Comparison of ENCODE assay signal across 19 cellular contexts in genomic region chr22:21571679-21572078, GRCh38. TPM values are rescaled to one million over a fixed set of nuclear protein-coding genes. Genes with fewer than 3 reads are reported as not detected.
A peak's percentile ranks its signal among the peaks of the same experiment; 100 is the strongest.
DNase-seq lines count a peak whose midpoint lies in the region; ATAC-seq, FAIRE-seq and TF ChIP-seq lines count a peak whose summit lies in the region.
"Had no signal": no experiment of that assay in that cellular context is flagged by ENCODE, and none has a peak within 500 bp of the region (broad histone marks: within the 10 kb centered on the region; RNA-seq: fewer than 3 reads in every experiment).

No MANE protein-coding gene starts in this region.

- CTCF ChIA-PET in A673 (lab: Charles Lee) (no interaction called here), OCI-LY7 (lab: Charles Lee; ENCODE audit: unreplicated experiment) (no interaction called here)
- CTCF ChIA-PET in CD4-positive, alpha-beta memory T cell (lab: Charles Lee; ENCODE audit: partially characterized antibody) = interaction anchor here (0.7 kb wide), 1 partner anchor 70 kb away, joined by 3 read pairs; no protein-coding TSS in a partner anchor
- CTCF ChIA-PET in activated CD8-positive, alpha-beta T cell treated with anti-CD3 and anti-CD28 coated beads, Interleukin-2, amount 10 ng/mL, durations not matched to agents 7 days and 5 days (lab: Charles Lee) = interaction anchor here (0.7 to 1.2 kb wide), 4 partner anchors 56 to 75 kb away, joined by 3 to 7 read pairs (median 4); no protein-coding TSS in a partner anchor

- H3K36me3 Mint-ChIP-seq in CD4-positive, alpha-beta memory T cell = peaks cover 11 to 25% of the 10 kb centered on the region in 2 donors
- H3K36me3 Mint-ChIP-seq in activated CD8-positive, alpha-beta T cell treated with anti-CD3 and anti-CD28 coated beads, Interleukin-2, amount 10 ng/mL, durations not matched to agents 7 days and 5 days (ENCODE audit: low read depth) = peaks cover 39% of the 10 kb centered on the region

- BruUV-seq in A673 (replicated peaks; lab: Mats Ljungman, UMichigan) = no TSS peak
- no TSS peak for BruUV-seq in OCI-LY7 (replicated peaks; lab: Mats Ljungman, UMichigan)

- H3K4me1 ChIP-seq in A673 (ENCODE audit: insufficient read depth, low read length, poor library complexity, severe bottlenecking) = peaks cover 19% of the 10 kb centered on the region
- H3K4me1 ChIP-seq in CD4-positive, alpha-beta memory T cell (ENCODE audit: insufficient read depth, low read length) = peaks cover 71% of the 10 kb centered on the region
- peaks cover 42% of the 10 kb centered on the region for H3K4me1 ChIP-seq in keratinocyte (ENCODE audit: control insufficient read depth, extremely low read depth, insufficient read depth, low read length)
- peaks cover 26% of the 10 kb centered on the region for H3K4me1 ChIP-seq in OCI-LY7 (ENCODE audit: insufficient read depth, low read length, poor library complexity, severe bottlenecking)

- no peak overlapping the region for H3K9ac ChIP-seq in keratinocyte (ENCODE audit: control insufficient read depth, extremely low read depth, insufficient read depth, low read length)

- no peaks in the 10 kb centered on the region for H3K9me3 ChIP-seq in A673 (ENCODE audit: low read depth, low read length, poor library complexity, severe bottlenecking)
- no peaks in the 10 kb centered on the region for H3K9me3 ChIP-seq in CD4-positive, alpha-beta memory T cell (ENCODE audit: control insufficient read depth in 1 of 2, low read length in 2 of 2)
- no peaks in the 10 kb centered on the region for H3K9me3 ChIP-seq in keratinocyte (ENCODE audit: control insufficient read depth, low read depth, low read length)
- no peaks in the 10 kb centered on the region for H3K9me3 ChIP-seq in OCI-LY7 (ENCODE audit: low read length)
- H3K9me3 ChIP-seq: HAP-1, heart left ventricle, thoracic aorta had no signal

- H3K27me3 ChIP-seq in A673 (replicated peaks; ENCODE audit: insufficient read depth, low read depth, low read length, poor library complexity) (no peaks in the 10 kb centered on the region), keratinocyte (ENCODE audit: control insufficient read depth, extremely low read depth, insufficient read depth, low read length) (no peaks in the 10 kb centered on the region)
- H3K27me3 ChIP-seq in CD4-positive, alpha-beta memory T cell (ENCODE audit: insufficient read depth, low read length) = no peaks in the 10 kb centered on the region
- H3K27me3 ChIP-seq: heart left ventricle had no signal

- no peak for FAIRE-seq in keratinocyte (lab: Jason Lieb, UNC)
- FAIRE-seq: bronchial epithelial cell had no signal

- H4K20me1 ChIP-seq in keratinocyte (ENCODE audit: control insufficient read depth, extremely low read depth, insufficient read depth, low read length) (peaks cover 60% of the 10 kb centered on the region), OCI-LY7 (ENCODE audit: insufficient read depth, low read length) (peaks cover 47% of the 10 kb centered on the region)

- H3K9me2 ChIP-seq in OCI-LY7 (ENCODE audit: insufficient read depth, low read length) = no peaks in the 10 kb centered on the region

- no peaks in the 10 kb centered on the region for H3K27me3 Mint-ChIP-seq in CD4-positive, alpha-beta memory T cell
- H3K27me3 Mint-ChIP-seq in activated CD8-positive, alpha-beta T cell treated with anti-CD3 and anti-CD28 coated beads, Interleukin-2, amount 10 ng/mL, durations not matched to agents 7 days and 5 days (ENCODE audit: low read depth) = no peaks in the 10 kb centered on the region
- H3K27me3 Mint-ChIP-seq: B cell had no signal

- peak overlapping the region; percentile 6 for H3K4me2 ChIP-seq in keratinocyte (ENCODE audit: control insufficient read depth, extremely low read depth, insufficient read depth, low read depth, low read length)
- no peak overlapping the region for H3K4me2 ChIP-seq in OCI-LY7 (ENCODE audit: low read length)

- no peaks in the 10 kb centered on the region for H3K9me3 Mint-ChIP-seq in CD4-positive, alpha-beta memory T cell
- no peaks in the 10 kb centered on the region for H3K9me3 Mint-ChIP-seq in activated CD8-positive, alpha-beta T cell treated with anti-CD3 and anti-CD28 coated beads, Interleukin-2, amount 10 ng/mL, durations not matched to agents 7 days and 5 days (ENCODE audit: insufficient read depth)

- H3K4me3 Mint-ChIP-seq in CD4-positive, alpha-beta memory T cell = peak overlapping the region; percentile 2 to 94 (median 58)
- H3K4me3 Mint-ChIP-seq in activated CD8-positive, alpha-beta T cell treated with anti-CD3 and anti-CD28 coated beads, Interleukin-2, amount 10 ng/mL, durations not matched to agents 7 days and 5 days = peak overlapping the region; percentile 96
- H3K4me3 Mint-ChIP-seq: B cell had no signal

- H3K4me3 ChIP-seq in A673 (ENCODE audit: low read depth, low read length, poor library complexity, severe bottlenecking) = no peak overlapping the region
- H3K4me3 ChIP-seq in CD4-positive, alpha-beta memory T cell (ENCODE audit: low read length in 2 of 2) = no peak overlapping the region
- H3K4me3 ChIP-seq in keratinocyte (ENCODE audit: control insufficient read depth in 2 of 3, extremely low read depth in 1 of 3, insufficient read depth in 2 of 3, low read depth in 1 of 3, low read length in 3 of 3) = no peak overlapping the region
- H3K4me3 ChIP-seq in OCI-LY7 (ENCODE audit: low read depth, low read length, poor library complexity, severe bottlenecking) = no peak overlapping the region
- H3K4me3 ChIP-seq: HAP-1, heart left ventricle, thoracic aorta had no signal

- dilution Hi-C loops in keratinocyte (cut with MboI; ENCODE audit: extremely low pct_ligation_motif_present, low sequenced_read_pairs) = no loop called here

- H3K9me1 ChIP-seq in keratinocyte (ENCODE audit: control insufficient read depth, extremely low read depth, insufficient read depth, low read length) = peaks cover 18% of the 10 kb centered on the region

- intact Hi-C loops in A673 (cut with micrococcal nuclease; ENCODE audit: unreplicated experiment) = no loop called here
- intact Hi-C loops in CD4-positive, alpha-beta memory T cell (cut with micrococcal nuclease) = no loop called here
- intact Hi-C loops in OCI-LY7 (cut with micrococcal nuclease; ENCODE audit: unreplicated experiment) = no loop called here

- H3K79me2 ChIP-seq in keratinocyte (ENCODE audit: control insufficient read depth, insufficient read depth, low read length) (peaks cover 90% of the 10 kb centered on the region), OCI-LY7 (ENCODE audit: insufficient read depth, low read depth, low read length) (peaks cover 90% of the 10 kb centered on the region)

- no peak overlapping the region for H2AFZ ChIP-seq in keratinocyte (ENCODE audit: control insufficient read depth, low read length)
- H2AFZ ChIP-seq in OCI-LY7 (ENCODE audit: low read length) = no peak overlapping the region

- H3K27ac ChIP-seq in A673 (ENCODE audit: low read depth, low read length, poor library complexity, severe bottlenecking) = peak overlapping the region; percentile 18
- H3K27ac ChIP-seq in CD4-positive, alpha-beta memory T cell (ENCODE audit: low read depth, low read length) = peak overlapping the region; percentile 22
- H3K27ac ChIP-seq in keratinocyte (ENCODE audit: control insufficient read depth, insufficient read depth, low read length) = no peak overlapping the region
- no peak overlapping the region for H3K27ac ChIP-seq in OCI-LY7 (ENCODE audit: low read depth, low read length, poor library complexity, severe bottlenecking)
- H3K27ac ChIP-seq: thoracic aorta had no signal

- no peak for TF ChIP-seq CTCF in A673 (conservative IDR thresholded peaks at IDR 0.05; ENCODE audit: low read depth, low read length)
- TF ChIP-seq CTCF in keratinocyte (optimal IDR thresholded peaks at IDR 0.05 in 1 of 3, IDR thresholded peaks at IDR 0.05 in 1 of 3, conservative IDR thresholded peaks at IDR 0.05 in 1 of 3; ENCODE audit: extremely low read depth in 1 of 3, insufficient read depth in 2 of 3, low read length in 3 of 3) = no peak
- no peak for TF ChIP-seq CTCF in GM20000 (IDR thresholded peaks at IDR 0.05; ENCODE audit: extremely low read depth, missing control alignments)
- no peak for TF ChIP-seq CTCF in OCI-LY7 (conservative IDR thresholded peaks at IDR 0.05; ENCODE audit: low read length)

- H3K36me3 ChIP-seq in A673 (ENCODE audit: insufficient read depth, low read length, poor library complexity, severe bottlenecking) (no peaks in the 10 kb centered on the region), keratinocyte (ENCODE audit: control insufficient read depth in 2 of 2, extremely low read depth in 1 of 2, insufficient read depth in 2 of 2, low read length in 2 of 2) (peaks cover 5 to 23% of the 10 kb centered on the region in 2 experiments), OCI-LY7 (ENCODE audit: insufficient read depth, low read length) (peaks cover 59% of the 10 kb centered on the region)
- no peaks in the 10 kb centered on the region for H3K36me3 ChIP-seq in CD4-positive, alpha-beta memory T cell (ENCODE audit: insufficient read depth, low read length)
- H3K36me3 ChIP-seq: thoracic aorta had no signal

- DNase-seq in A673 (ENCODE audit: low spot score) (no peak), keratinocyte (ENCODE audit: low read depth, low spot score) (no peak), GM20000 (ENCODE audit: low spot score) (no peak), OCI-LY7 (ENCODE audit: low spot score) (no peak), NCI-H2029 (lab: John Stamatoyannopoulos, UW) (no peak)
- DNase-seq in CD4-positive, alpha-beta memory T cell = no peak
- no peak for DNase-seq in activated CD8-positive, alpha-beta T cell treated with anti-CD3 and anti-CD28 coated beads, Interleukin-2, amount 10 ng/mL, durations not matched to agents 7 days and 5 days
- DNase-seq: activated gamma-delta T cell, heart left ventricle, NCI-H1694, NCI-H446, occipital lobe, right cardiac atrium, Right ventricle myocardium superior had no signal

- POLR2A ChIA-PET in A673 (lab: Charles Lee; ENCODE audit: low non-redundant PET) = no interaction called here
- POLR2A ChIA-PET in CD4-positive, alpha-beta memory T cell (lab: Charles Lee; ENCODE audit: partially characterized antibody) = no interaction called here
- POLR2A ChIA-PET in activated CD8-positive, alpha-beta T cell treated with anti-CD3 and anti-CD28 coated beads, Interleukin-2, amount 10 ng/mL, durations not matched to agents 7 days and 5 days (lab: Charles Lee) = interaction anchor here (1.0 to 1.2 kb wide), 2 partner anchors 57 to 60 kb away, joined by 4 read pairs; partner anchors contain the start of gene CCDC116
- POLR2A ChIA-PET in OCI-LY7 (lab: Charles Lee) = no interaction called here

- H3K27ac Mint-ChIP-seq in CD4-positive, alpha-beta memory T cell = peak overlapping the region in 5 of 7 donors; percentile 17 to 92 (median 77)
- peak overlapping the region; percentile 39 for H3K27ac Mint-ChIP-seq in activated CD8-positive, alpha-beta T cell treated with anti-CD3 and anti-CD28 coated beads, Interleukin-2, amount 10 ng/mL, durations not matched to agents 7 days and 5 days
- H3K27ac Mint-ChIP-seq: B cell had no signal

- peaks cover 45 to 77% (median 62%) of the 10 kb centered on the region in 4 donors for H3K4me1 Mint-ChIP-seq in CD4-positive, alpha-beta memory T cell
- peaks cover 52% of the 10 kb centered on the region for H3K4me1 Mint-ChIP-seq in activated CD8-positive, alpha-beta T cell treated with anti-CD3 and anti-CD28 coated beads, Interleukin-2, amount 10 ng/mL, durations not matched to agents 7 days and 5 days (ENCODE audit: low read depth)

- ATAC-seq in activated CD8-positive, alpha-beta T cell treated with anti-CD3 and anti-CD28 coated beads, Interleukin-2, amount 10 ng/mL, durations not matched to agents 7 days and 5 days = no peak
- ATAC-seq in GM19035 (IDR thresholded peaks at IDR 0.05; ENCODE audit: unreplicated experiment) = no peak
- ATAC-seq: heart left ventricle, right cardiac atrium had no signal

RNA-seq across cellular contexts. Expression of gene UBE2L3, which starts 4.2 kb away (rescaled TPM):
- total RNA-seq in A673 (2021) (111 and 118 TPM in 2 replicates), OCI-LY7 (2022) (67.1 and 67.8 TPM in 2 replicates)
- 10 to 100 TPM; 39.2 to 39.3 TPM for total RNA-seq in CD4-positive, alpha-beta memory T cell
- polyA plus RNA-seq in CD4-positive, alpha-beta memory T cell = 100 to 1,000 TPM; 104 to 116 TPM
- total RNA-seq in activated CD8-positive, alpha-beta T cell treated with anti-CD3 and anti-CD28 coated beads, Interleukin-2, amount 10 ng/mL, durations not matched to agents 7 days and 5 days = 10 to 100 TPM; 65.3 to 69.6 TPM
- 43.7 to 92.1 TPM (median 80.8 TPM) in 3 replicates for polyA plus RNA-seq in keratinocyte
- 24.2 TPM for polyA plus RNA-seq in keratinocyte (2011; ENCODE audit: low read depth)
- polyA plus RNA-seq in keratinocyte (2011; cell fraction: cytosol; rRNA removed) = 76.9 and 97.2 TPM in 2 replicates
- 37.2 and 41.9 TPM in 2 replicates for polyA plus RNA-seq in keratinocyte (2011; cell fraction: nucleus; rRNA removed)
- 54.2 and 88.0 TPM in 2 replicates for polyA plus RNA-seq in keratinocyte (2012; ENCODE audit: low replicate concordance)
- 31.9 to 42.9 TPM (median 37.8 TPM) in 3 replicates for polyA minus RNA-seq in keratinocyte
- polyA minus RNA-seq in keratinocyte (2011; cell fraction: cytosol; rRNA and poly(A)+ RNA removed) = 33.0 TPM
- 11.4 and 18.1 TPM in 2 replicates for polyA minus RNA-seq in keratinocyte (2011; cell fraction: nucleus; rRNA and poly(A)+ RNA removed)
- total RNA-seq in OCI-LY7 (2014; rRNA removed; shearing (Covaris generic)) = 61.2 and 63.8 TPM in 2 replicates

RNA-seq across cellular contexts. Expression of gene RIMBP3C, which starts 20.4 kb away (rescaled TPM):
- total RNA-seq in A673 (2021) = 1.8 and 1.9 TPM in 2 replicates
- total RNA-seq in CD4-positive, alpha-beta memory T cell = 1 to 10 TPM; 4.5 to 4.9 TPM
- under 1 TPM in 1 of 2 donors, not detected in 1; 0.49 TPM for polyA plus RNA-seq in CD4-positive, alpha-beta memory T cell
- total RNA-seq in activated CD8-positive, alpha-beta T cell treated with anti-CD3 and anti-CD28 coated beads, Interleukin-2, amount 10 ng/mL, durations not matched to agents 7 days and 5 days = under 1 TPM; 0.08 to 0.34 TPM
- polyA plus RNA-seq in keratinocyte = 0.01 TPM in 1 of 3 replicates, not detected in the others
- not detected for polyA plus RNA-seq in keratinocyte (2011; ENCODE audit: low read depth)
- polyA plus RNA-seq in keratinocyte (2011; cell fraction: cytosol; rRNA removed) = not detected in 2 replicates
- polyA plus RNA-seq in keratinocyte (2011; cell fraction: nucleus; rRNA removed) = not detected in 2 replicates
- not detected in 2 replicates for polyA plus RNA-seq in keratinocyte (2012; ENCODE audit: low replicate concordance)
- 0.10 TPM in 1 of 3 replicates, not detected in the others for polyA minus RNA-seq in keratinocyte
- not detected for polyA minus RNA-seq in keratinocyte (2011; cell fraction: cytosol; rRNA and poly(A)+ RNA removed)
- polyA minus RNA-seq in keratinocyte (2011; cell fraction: nucleus; rRNA and poly(A)+ RNA removed) = not detected in 2 replicates
- total RNA-seq in OCI-LY7 (2014; rRNA removed; shearing (Covaris generic)) = 0.15 and 0.69 TPM in 2 replicates
- total RNA-seq in OCI-LY7 (2022) = 1.1 and 2.0 TPM in 2 replicates
- total RNA-seq: Right ventricle myocardium superior had no signal
- polyA plus RNA-seq: heart left ventricle had no signal

RNA-seq across cellular contexts. Expression of gene YDJC, which starts 58.1 kb away (rescaled TPM):
- total RNA-seq in A673 (2021) (33.8 and 37.0 TPM in 2 replicates), OCI-LY7 (2022) (59.0 and 59.3 TPM in 2 replicates)
- total RNA-seq in CD4-positive, alpha-beta memory T cell = 10 to 100 TPM; 45.7 to 46.0 TPM
- polyA plus RNA-seq in CD4-positive, alpha-beta memory T cell = 10 to 100 TPM; 47.5 to 52.8 TPM
- 10 to 100 TPM; 46.7 to 47.1 TPM for total RNA-seq in activated CD8-positive, alpha-beta T cell treated with anti-CD3 and anti-CD28 coated beads, Interleukin-2, amount 10 ng/mL, durations not matched to agents 7 days and 5 days
- polyA plus RNA-seq in keratinocyte = 18.2 to 31.8 TPM (median 22.3 TPM) in 3 replicates
- polyA plus RNA-seq in keratinocyte (2011; ENCODE audit: low read depth) = 6.9 TPM
- 16.3 and 45.3 TPM in 2 replicates for polyA plus RNA-seq in keratinocyte (2011; cell fraction: cytosol; rRNA removed)
- polyA plus RNA-seq in keratinocyte (2011; cell fraction: nucleus; rRNA removed) = 16.6 and 28.9 TPM in 2 replicates
- 19.0 and 36.5 TPM in 2 replicates for polyA plus RNA-seq in keratinocyte (2012; ENCODE audit: low replicate concordance)
- polyA minus RNA-seq in keratinocyte = 5.3 to 16.2 TPM (median 12.4 TPM) in 3 replicates
- 56.2 TPM for polyA minus RNA-seq in keratinocyte (2011; cell fraction: cytosol; rRNA and poly(A)+ RNA removed)
- 12.6 and 17.6 TPM in 2 replicates for polyA minus RNA-seq in keratinocyte (2011; cell fraction: nucleus; rRNA and poly(A)+ RNA removed)
- 75.6 and 81.1 TPM in 2 replicates for total RNA-seq in OCI-LY7 (2014; rRNA removed; shearing (Covaris generic))

Comparison
In these comparisons a context has a peak if more than half of its experiments do, and no peak if none do; other contexts are left out.
1. H3K27ac ChIP-seq: peak in A673 (single experiment) and CD4-positive, alpha-beta memory T cell (single experiment); none in keratinocyte (single experiment) and OCI-LY7 (single experiment).
2. CTCF ChIA-PET loops: an anchor here in CD4-positive, alpha-beta memory T cell (0.7 kb wide) and activated CD8-positive, alpha-beta T cell treated with anti-CD3 and anti-CD28 coated beads, Interleukin-2, amount 10 ng/mL, durations not matched to agents 7 days and 5 days (0.7 to 1.2 kb wide); none called in A673 and OCI-LY7.